8 cellular contexts compared by ENCODE assay signal in the genomic region with DNA sequence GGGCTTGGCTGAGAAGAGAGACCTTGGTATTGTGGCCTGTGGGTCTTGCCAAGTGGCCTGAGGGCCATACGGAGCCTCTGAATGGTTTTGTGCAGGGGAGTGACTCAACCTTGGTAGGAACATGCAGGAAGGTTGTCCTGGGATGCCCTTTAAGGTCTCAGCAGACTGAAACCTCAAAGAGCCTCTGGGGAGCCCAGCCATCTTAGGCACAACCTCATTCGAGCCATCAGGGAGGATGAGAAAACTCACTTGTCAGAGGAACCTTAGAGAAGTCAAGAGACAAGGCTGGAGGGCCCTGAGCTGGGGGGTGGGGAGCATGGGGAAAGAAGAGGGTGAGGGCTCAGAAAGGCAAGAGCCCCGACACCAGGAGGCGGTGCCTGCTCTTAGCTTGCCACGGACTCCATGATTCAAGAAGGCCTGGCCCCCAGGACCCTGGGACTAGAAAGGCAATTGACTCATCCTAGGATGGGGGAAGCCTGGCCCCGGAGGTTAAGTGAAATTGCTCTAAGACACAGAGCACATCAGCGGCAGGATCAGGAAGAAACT. TPM values are rescaled to one million over a fixed set of nuclear protein-coding genes. Genes with fewer than 3 reads are reported as not detected.
DNase-seq lines count a peak whose midpoint lies in the region; ATAC-seq and FAIRE-seq lines count a peak whose summit lies in the region.

No MANE protein-coding gene starts in this region.

- no peaks in the 10 kb centered on the region for H3K36me3 ChIP-seq in SJSA1
- no peaks in the 10 kb centered on the region for H3K36me3 ChIP-seq in muscle layer of duodenum (ENCODE audit: control insufficient read depth in 1 of 2, insufficient read depth in 2 of 2, low read length in 2 of 2)

- peak overlapping the region; percentile 72 for H3K4me3 Mint-ChIP-seq in dendritic cell treated with granulocyte-macrophage colony-stimulating factor and Interleukin-4, amounts not matched to agents 40 ng/mL and 50 ng/mL, for 4 days

- H3K36me3 Mint-ChIP-seq in dendritic cell treated with granulocyte-macrophage colony-stimulating factor and Interleukin-4, amounts not matched to agents 40 ng/mL and 50 ng/mL, for 4 days (ENCODE audit: low read depth), result no peaks in the 10 kb centered on the region

- peak; percentile 91 for FAIRE-seq in GM18507 (lab: Jason Lieb, UNC)

- peak; percentile 16 for ATAC-seq in HG02943 (IDR thresholded peaks at IDR 0.05; ENCODE audit: low read depth, unreplicated experiment)

- H3K4me3 ChIP-seq in SJSA1 (no peak overlapping the region; the same call in 1 of the 2 replicates), muscle layer of duodenum (ENCODE audit: low read depth in 1 of 2, low read length in 2 of 2) (peak overlapping the region in 1 of 2 donors; percentile 55)

- intact Hi-C loops in dendritic cell treated with granulocyte-macrophage colony-stimulating factor and Interleukin-4, amounts not matched to agents 40 ng/mL and 50 ng/mL, for 4 days (cut with micrococcal nuclease), result no loop called here

- no peaks in the 10 kb centered on the region for H3K9me3 Mint-ChIP-seq in dendritic cell treated with granulocyte-macrophage colony-stimulating factor and Interleukin-4, amounts not matched to agents 40 ng/mL and 50 ng/mL, for 4 days

- H3K27me3 ChIP-seq in SJSA1 (replicated peaks) (no peaks in the 10 kb centered on the region), muscle layer of duodenum (ENCODE audit: low read depth, low read length) (no peaks in the 10 kb centered on the region)

- peak overlapping the region; percentile 95 for H3K27ac Mint-ChIP-seq in dendritic cell treated with granulocyte-macrophage colony-stimulating factor and Interleukin-4, amounts not matched to agents 40 ng/mL and 50 ng/mL, for 4 days

- no peaks in the 10 kb centered on the region for H3K9me3 ChIP-seq in SJSA1 (replicated peaks)
- no peaks in the 10 kb centered on the region for H3K9me3 ChIP-seq in muscle layer of duodenum (ENCODE audit: control insufficient read depth in 1 of 2, low read length in 2 of 2)

- peak overlapping the region; percentile 38; the same call in 1 of the 2 replicates for H3K27ac ChIP-seq in SJSA1
- peak overlapping the region; percentile 71 for H3K27ac ChIP-seq in muscle layer of duodenum (ENCODE audit: low read length)

- H3K4me1 Mint-ChIP-seq in dendritic cell treated with granulocyte-macrophage colony-stimulating factor and Interleukin-4, amounts not matched to agents 40 ng/mL and 50 ng/mL, for 4 days (ENCODE audit: low read depth), result peaks cover 69% of the 10 kb centered on the region

- H3K4me1 ChIP-seq in SJSA1 (replicated peaks) (peaks cover 21% of the 10 kb centered on the region), muscle layer of duodenum (ENCODE audit: control insufficient read depth in 1 of 2, insufficient read depth in 2 of 2, low read length in 2 of 2) (peaks cover 3 to 27% of the 10 kb centered on the region in 2 donors)

- H3K27me3 Mint-ChIP-seq in dendritic cell treated with granulocyte-macrophage colony-stimulating factor and Interleukin-4, amounts not matched to agents 40 ng/mL and 50 ng/mL, for 4 days, result no peaks in the 10 kb centered on the region

- DNase-seq in 8988T, result peak; percentile 40
- DNase-seq in GM18507 (ENCODE audit: extremely low spot score, insufficient read length, low read depth), result no peak
- DNase-seq in SJSA1 (ENCODE audit: low read depth in 1 of 2, low spot score in 2 of 2), result peak in 1 of 2 experiments; percentile 22
- no peak for DNase-seq in activated gamma-delta T cell treated with Interleukin-2 at 50 U/mL for 16 hours
- no peak for DNase-seq in foreskin melanocyte

RNA-seq across cellular contexts. Expression of a gene that starts 13.0 kb away (rescaled TPM):
- total RNA-seq in SJSA1 (2014; rRNA removed; shearing (Covaris generic)), result 54.6 and 97.5 TPM in 2 replicates

RNA-seq across cellular contexts. Expression of a gene that starts 24.0 kb away (rescaled TPM):
- total RNA-seq in SJSA1 (2014; rRNA removed; shearing (Covaris generic)), result not detected in 2 replicates

RNA-seq across cellular contexts. Expression of a gene that starts 55.1 kb away (rescaled TPM):
- 2.9 and 4.1 TPM in 2 replicates for total RNA-seq in SJSA1 (2014; rRNA removed; shearing (Covaris generic))
